30 cellular contexts compared by ENCODE assay signal in genomic region chr13:32997399-32997798, GRCh38. TPM values are rescaled to one million over a fixed set of nuclear protein-coding genes. Genes with fewer than 3 reads are reported as not detected.
"Had no signal": no experiment of that assay in that cellular context is flagged by ENCODE, and none has a peak within 500 bp of the region (broad histone marks: within the 10 kb centered on the region; RNA-seq: fewer than 3 reads in every experiment).

No MANE protein-coding gene starts in this region.

- H3K4me1 ChIP-seq: colonic mucosa, esophagus muscularis mucosa, esophagus squamous epithelium, foreskin keratinocyte, gastrocnemius medialis, gastroesophageal sphincter, heart left ventricle, heart right ventricle had no signal

- H3K4me3 ChIP-seq: colonic mucosa, coronary artery, dorsolateral prefrontal cortex, esophagus muscularis mucosa, esophagus squamous epithelium, gastrocnemius medialis, gastroesophageal sphincter, heart left ventricle, heart right ventricle had no signal

- DNase-seq: colonic mucosa; cortex of kidney; dermis blood vessel endothelial cell; dorsolateral prefrontal cortex; effector CD4-positive, alpha-beta T cell; effector CD8-positive, alpha-beta T cell; effector memory CD4-positive, alpha-beta T cell; effector memory CD8-positive, alpha-beta T cell; endodermal cell; erythroblast; esophagus squamous epithelium; foreskin fibroblast; foreskin keratinocyte; foreskin melanocyte; gastrocnemius medialis; glutamatergic neuron; head of caudate nucleus; heart left ventricle; heart right ventricle had no signal

- H3K27ac Mint-ChIP-seq: dendritic cell treated with granulocyte-macrophage colony-stimulating factor and Interleukin-4, amounts not matched to agents 40 ng/mL and 50 ng/mL, for 4 days; effector memory CD8-positive, alpha-beta T cell; endodermal cell had no signal

- H3K9me3 Mint-ChIP-seq: dendritic cell treated with granulocyte-macrophage colony-stimulating factor and Interleukin-4, amounts not matched to agents 40 ng/mL and 50 ng/mL, for 4 days; effector memory CD8-positive, alpha-beta T cell; endodermal cell had no signal

- H3K27ac ChIP-seq: colonic mucosa, coronary artery, dorsolateral prefrontal cortex, epithelial cell of prostate, esophagus muscularis mucosa, esophagus squamous epithelium, foreskin keratinocyte, gastrocnemius medialis, gastroesophageal sphincter, heart left ventricle, heart right ventricle had no signal

- H3K36me3 ChIP-seq: colonic mucosa, esophagus muscularis mucosa, esophagus squamous epithelium, gastrocnemius medialis, gastroesophageal sphincter, heart left ventricle, heart right ventricle had no signal

- FAIRE-seq: colon, endometrium, endothelial cell of umbilical vein, frontal cortex had no signal

- ATAC-seq: effector memory CD8-positive, alpha-beta T cell; esophagus mucosa; foreskin keratinocyte; gastrocnemius medialis; gastroesophageal sphincter; heart left ventricle; heart right ventricle had no signal

- H3K9me3 ChIP-seq: colonic mucosa, esophagus muscularis mucosa, esophagus squamous epithelium, gastrocnemius medialis, gastroesophageal sphincter, heart left ventricle, heart right ventricle had no signal

- H3K27me3 ChIP-seq: colonic mucosa, dorsolateral prefrontal cortex, esophagus muscularis mucosa, esophagus squamous epithelium, gastrocnemius medialis, gastroesophageal sphincter, heart left ventricle, heart right ventricle had no signal

- H3K4me3 Mint-ChIP-seq: dendritic cell treated with granulocyte-macrophage colony-stimulating factor and Interleukin-4, amounts not matched to agents 40 ng/mL and 50 ng/mL, for 4 days; effector memory CD8-positive, alpha-beta T cell; endodermal cell had no signal

- H3K4me1 Mint-ChIP-seq: endodermal cell had no signal

- H3K27me3 Mint-ChIP-seq: dendritic cell treated with granulocyte-macrophage colony-stimulating factor and Interleukin-4, amounts not matched to agents 40 ng/mL and 50 ng/mL, for 4 days; effector memory CD8-positive, alpha-beta T cell had no signal

RNA-seq across cellular contexts. Expression of gene KL, which starts 18.8 kb away (rescaled TPM):
- total RNA-seq: foreskin keratinocyte had no signal
- polyA plus RNA-seq: fibroblast of lung, foreskin keratinocyte had no signal
